ENCODE assay signal across 1 cellular context in the genomic region with DNA sequence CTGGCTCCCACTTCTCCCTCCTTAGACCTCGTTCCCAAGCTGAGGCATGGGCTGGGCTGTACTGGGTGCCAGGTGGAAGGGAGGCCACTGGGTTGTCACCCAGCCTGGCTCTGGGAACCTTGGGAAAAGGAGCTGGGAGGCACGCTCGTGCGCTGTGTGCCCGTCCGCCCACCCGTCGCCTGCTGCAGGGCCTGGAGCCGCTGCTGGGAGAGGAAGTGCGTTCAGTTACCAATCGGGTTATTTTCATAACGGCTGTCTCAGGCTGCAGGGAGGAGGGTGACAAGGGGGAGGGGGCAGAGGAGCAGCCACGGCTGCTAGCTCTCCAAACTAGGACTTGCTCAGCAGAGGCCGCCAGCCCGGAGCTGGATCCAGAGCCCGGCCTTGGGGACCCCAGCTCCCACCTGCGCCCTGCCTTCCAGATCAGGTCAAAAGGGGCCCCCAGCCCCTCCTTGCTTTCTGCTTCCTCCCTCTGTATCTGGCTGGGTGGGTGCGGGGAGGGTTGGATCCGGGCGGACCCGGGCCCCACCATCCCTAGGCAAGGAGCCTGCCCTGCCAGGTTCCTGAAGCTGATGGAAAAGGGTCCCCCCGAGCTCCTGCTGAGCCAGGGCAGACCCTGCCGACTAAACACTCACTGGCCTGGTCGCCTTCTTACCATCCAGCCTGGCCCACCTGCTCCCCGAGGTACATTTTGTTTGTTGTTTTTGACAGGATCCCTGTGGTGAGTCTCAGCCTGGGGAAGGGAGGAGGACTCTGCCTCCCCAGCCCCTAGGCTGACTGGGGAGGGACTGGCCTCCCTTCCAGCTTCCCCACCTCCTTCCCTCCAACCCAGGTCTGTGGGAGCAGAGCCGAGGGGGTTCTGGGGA.
TF ChIP-seq lines count a peak whose summit lies in the region.

No MANE protein-coding gene starts in this region.

TF ChIP-seq in GM12878, 131 proteins besides CTCF, POLR2A, EP300 and RAD21 (continued from another document and continues in another):
- TF ChIP-seq, protein P1, sequence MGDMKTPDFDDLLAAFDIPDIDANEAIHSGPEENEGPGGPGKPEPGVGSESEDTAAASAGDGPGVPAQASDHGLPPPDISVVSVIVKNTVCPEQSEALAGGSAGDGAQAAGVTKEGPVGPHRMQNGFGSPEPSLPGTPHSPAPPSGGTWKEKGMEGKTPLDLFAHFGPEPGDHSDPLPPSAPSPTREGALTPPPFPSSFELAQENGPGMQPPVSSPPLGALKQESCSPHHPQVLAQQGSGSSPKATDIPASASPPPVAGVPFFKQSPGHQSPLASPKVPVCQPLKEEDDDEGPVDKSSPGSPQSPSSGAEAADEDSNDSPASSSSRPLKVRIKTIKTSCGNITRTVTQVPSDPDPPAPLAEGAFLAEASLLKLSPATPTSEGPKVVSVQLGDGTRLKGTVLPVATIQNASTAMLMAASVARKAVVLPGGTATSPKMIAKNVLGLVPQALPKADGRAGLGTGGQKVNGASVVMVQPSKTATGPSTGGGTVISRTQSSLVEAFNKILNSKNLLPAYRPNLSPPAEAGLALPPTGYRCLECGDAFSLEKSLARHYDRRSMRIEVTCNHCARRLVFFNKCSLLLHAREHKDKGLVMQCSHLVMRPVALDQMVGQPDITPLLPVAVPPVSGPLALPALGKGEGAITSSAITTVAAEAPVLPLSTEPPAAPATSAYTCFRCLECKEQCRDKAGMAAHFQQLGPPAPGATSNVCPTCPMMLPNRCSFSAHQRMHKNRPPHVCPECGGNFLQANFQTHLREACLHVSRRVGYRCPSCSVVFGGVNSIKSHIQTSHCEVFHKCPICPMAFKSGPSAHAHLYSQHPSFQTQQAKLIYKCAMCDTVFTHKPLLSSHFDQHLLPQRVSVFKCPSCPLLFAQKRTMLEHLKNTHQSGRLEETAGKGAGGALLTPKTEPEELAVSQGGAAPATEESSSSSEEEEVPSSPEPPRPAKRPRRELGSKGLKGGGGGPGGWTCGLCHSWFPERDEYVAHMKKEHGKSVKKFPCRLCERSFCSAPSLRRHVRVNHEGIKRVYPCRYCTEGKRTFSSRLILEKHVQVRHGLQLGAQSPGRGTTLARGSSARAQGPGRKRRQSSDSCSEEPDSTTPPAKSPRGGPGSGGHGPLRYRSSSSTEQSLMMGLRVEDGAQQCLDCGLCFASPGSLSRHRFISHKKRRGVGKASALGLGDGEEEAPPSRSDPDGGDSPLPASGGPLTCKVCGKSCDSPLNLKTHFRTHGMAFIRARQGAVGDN (IDR thresholded peaks at IDR 0.05): peak; percentile 81
- TF ChIP-seq MEF2A (IDR thresholded peaks at IDR 0.05; ENCODE audit: insufficient read depth, low read depth, low read length) (no peak), MTA3 (IDR thresholded peaks at IDR 0.05; ENCODE audit: borderline replicate concordance, low read length) (no peak), MEF2B (IDR thresholded peaks at IDR 0.05; ENCODE audit: partially characterized antibody, poor library complexity, severe bottlenecking) (peak; percentile 67), SRF (IDR thresholded peaks at IDR 0.05; ENCODE audit: low read depth in 2 of 2, low read length in 2 of 2) (no peak), IKZF2 (IDR thresholded peaks at IDR 0.05) (peak; percentile 87), NRF1 (conservative IDR thresholded peaks at IDR 0.05; ENCODE audit: low read depth, low read length) (no peak), JUND (IDR thresholded peaks at IDR 0.05; ENCODE audit: low read depth, low read length) (no peak), NBN (IDR thresholded peaks at IDR 0.05) (peak; percentile 70), SMARCA5 (IDR thresholded peaks at IDR 0.05) (no peak), ESRRA (IDR thresholded peaks at IDR 0.05; ENCODE audit: low read length) (no peak), IKZF1 (conservative IDR thresholded peaks at IDR 0.05) (peak; percentile 97), TAF1 (IDR thresholded peaks at IDR 0.05; ENCODE audit: borderline replicate concordance, low read depth, low read length) (peak; percentile 59; the same call in 1 of the 2 replicates), CHD2 (IDR thresholded peaks at IDR 0.05; ENCODE audit: borderline replicate concordance, low read depth, low read length) (peak; percentile 51; the same call in 1 of the 2 replicates), SMAD5 (IDR thresholded peaks at IDR 0.05; ENCODE audit: low read depth) (peak; percentile 22; the same call in 1 of the 2 replicates), RCOR1 (conservative IDR thresholded peaks at IDR 0.05; ENCODE audit: low read depth, low read length) (peak; percentile 69; the same call in 1 of the 2 replicates), PML (IDR thresholded peaks at IDR 0.05; ENCODE audit: low read length) (no peak), SREBF2 (IDR thresholded peaks at IDR 0.05; ENCODE audit: low read length) (no peak), GATAD2B (conservative IDR thresholded peaks at IDR 0.05; ENCODE audit: low read depth) (peak; percentile 93), SREBF1 (IDR thresholded peaks at IDR 0.05; ENCODE audit: low read length) (no peak)
- TF ChIP-seq, protein P2, sequence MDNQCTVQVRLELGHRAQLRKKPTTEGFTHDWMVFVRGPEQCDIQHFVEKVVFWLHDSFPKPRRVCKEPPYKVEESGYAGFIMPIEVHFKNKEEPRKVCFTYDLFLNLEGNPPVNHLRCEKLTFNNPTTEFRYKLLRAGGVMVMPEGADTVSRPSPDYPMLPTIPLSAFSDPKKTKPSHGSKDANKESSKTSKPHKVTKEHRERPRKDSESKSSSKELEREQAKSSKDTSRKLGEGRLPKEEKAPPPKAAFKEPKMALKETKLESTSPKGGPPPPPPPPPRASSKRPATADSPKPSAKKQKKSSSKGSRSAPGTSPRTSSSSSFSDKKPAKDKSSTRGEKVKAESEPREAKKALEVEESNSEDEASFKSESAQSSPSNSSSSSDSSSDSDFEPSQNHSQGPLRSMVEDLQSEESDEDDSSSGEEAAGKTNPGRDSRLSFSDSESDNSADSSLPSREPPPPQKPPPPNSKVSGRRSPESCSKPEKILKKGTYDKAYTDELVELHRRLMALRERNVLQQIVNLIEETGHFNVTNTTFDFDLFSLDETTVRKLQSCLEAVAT (IDR thresholded peaks at IDR 0.05): peak; percentile 55; the same call in 1 of the 2 replicates
- TF ChIP-seq, protein P3, sequence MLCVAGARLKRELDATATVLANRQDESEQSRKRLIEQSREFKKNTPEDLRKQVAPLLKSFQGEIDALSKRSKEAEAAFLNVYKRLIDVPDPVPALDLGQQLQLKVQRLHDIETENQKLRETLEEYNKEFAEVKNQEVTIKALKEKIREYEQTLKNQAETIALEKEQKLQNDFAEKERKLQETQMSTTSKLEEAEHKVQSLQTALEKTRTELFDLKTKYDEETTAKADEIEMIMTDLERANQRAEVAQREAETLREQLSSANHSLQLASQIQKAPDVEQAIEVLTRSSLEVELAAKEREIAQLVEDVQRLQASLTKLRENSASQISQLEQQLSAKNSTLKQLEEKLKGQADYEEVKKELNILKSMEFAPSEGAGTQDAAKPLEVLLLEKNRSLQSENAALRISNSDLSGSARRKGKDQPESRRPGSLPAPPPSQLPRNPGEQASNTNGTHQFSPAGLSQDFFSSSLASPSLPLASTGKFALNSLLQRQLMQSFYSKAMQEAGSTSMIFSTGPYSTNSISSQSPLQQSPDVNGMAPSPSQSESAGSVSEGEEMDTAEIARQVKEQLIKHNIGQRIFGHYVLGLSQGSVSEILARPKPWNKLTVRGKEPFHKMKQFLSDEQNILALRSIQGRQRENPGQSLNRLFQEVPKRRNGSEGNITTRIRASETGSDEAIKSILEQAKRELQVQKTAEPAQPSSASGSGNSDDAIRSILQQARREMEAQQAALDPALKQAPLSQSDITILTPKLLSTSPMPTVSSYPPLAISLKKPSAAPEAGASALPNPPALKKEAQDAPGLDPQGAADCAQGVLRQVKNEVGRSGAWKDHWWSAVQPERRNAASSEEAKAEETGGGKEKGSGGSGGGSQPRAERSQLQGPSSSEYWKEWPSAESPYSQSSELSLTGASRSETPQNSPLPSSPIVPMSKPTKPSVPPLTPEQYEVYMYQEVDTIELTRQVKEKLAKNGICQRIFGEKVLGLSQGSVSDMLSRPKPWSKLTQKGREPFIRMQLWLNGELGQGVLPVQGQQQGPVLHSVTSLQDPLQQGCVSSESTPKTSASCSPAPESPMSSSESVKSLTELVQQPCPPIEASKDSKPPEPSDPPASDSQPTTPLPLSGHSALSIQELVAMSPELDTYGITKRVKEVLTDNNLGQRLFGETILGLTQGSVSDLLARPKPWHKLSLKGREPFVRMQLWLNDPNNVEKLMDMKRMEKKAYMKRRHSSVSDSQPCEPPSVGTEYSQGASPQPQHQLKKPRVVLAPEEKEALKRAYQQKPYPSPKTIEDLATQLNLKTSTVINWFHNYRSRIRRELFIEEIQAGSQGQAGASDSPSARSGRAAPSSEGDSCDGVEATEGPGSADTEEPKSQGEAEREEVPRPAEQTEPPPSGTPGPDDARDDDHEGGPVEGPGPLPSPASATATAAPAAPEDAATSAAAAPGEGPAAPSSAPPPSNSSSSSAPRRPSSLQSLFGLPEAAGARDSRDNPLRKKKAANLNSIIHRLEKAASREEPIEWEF (IDR thresholded peaks at IDR 0.05; ENCODE audit: insufficient replicate concordance, low read depth, low read length): no peak
- TF ChIP-seq, protein P4, sequence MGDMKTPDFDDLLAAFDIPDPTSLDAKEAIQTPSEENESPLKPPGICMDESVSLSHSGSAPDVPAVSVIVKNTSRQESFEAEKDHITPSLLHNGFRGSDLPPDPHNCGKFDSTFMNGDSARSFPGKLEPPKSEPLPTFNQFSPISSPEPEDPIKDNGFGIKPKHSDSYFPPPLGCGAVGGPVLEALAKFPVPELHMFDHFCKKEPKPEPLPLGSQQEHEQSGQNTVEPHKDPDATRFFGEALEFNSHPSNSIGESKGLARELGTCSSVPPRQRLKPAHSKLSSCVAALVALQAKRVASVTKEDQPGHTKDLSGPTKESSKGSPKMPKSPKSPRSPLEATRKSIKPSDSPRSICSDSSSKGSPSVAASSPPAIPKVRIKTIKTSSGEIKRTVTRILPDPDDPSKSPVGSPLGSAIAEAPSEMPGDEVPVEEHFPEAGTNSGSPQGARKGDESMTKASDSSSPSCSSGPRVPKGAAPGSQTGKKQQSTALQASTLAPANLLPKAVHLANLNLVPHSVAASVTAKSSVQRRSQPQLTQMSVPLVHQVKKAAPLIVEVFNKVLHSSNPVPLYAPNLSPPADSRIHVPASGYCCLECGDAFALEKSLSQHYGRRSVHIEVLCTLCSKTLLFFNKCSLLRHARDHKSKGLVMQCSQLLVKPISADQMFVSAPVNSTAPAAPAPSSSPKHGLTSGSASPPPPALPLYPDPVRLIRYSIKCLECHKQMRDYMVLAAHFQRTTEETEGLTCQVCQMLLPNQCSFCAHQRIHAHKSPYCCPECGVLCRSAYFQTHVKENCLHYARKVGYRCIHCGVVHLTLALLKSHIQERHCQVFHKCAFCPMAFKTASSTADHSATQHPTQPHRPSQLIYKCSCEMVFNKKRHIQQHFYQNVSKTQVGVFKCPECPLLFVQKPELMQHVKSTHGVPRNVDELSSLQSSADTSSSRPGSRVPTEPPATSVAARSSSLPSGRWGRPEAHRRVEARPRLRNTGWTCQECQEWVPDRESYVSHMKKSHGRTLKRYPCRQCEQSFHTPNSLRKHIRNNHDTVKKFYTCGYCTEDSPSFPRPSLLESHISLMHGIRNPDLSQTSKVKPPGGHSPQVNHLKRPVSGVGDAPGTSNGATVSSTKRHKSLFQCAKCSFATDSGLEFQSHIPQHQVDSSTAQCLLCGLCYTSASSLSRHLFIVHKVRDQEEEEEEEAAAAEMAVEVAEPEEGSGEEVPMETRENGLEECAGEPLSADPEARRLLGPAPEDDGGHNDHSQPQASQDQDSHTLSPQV (IDR thresholded peaks at IDR 0.05): no peak
- TF ChIP-seq, protein P5, sequence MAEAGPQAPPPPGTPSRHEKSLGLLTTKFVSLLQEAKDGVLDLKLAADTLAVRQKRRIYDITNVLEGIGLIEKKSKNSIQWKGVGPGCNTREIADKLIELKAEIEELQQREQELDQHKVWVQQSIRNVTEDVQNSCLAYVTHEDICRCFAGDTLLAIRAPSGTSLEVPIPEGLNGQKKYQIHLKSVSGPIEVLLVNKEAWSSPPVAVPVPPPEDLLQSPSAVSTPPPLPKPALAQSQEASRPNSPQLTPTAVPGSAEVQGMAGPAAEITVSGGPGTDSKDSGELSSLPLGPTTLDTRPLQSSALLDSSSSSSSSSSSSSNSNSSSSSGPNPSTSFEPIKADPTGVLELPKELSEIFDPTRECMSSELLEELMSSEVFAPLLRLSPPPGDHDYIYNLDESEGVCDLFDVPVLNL (IDR thresholded peaks at IDR 0.05; ENCODE audit: low read depth, low read length): no peak
- TF ChIP-seq, protein P6, sequence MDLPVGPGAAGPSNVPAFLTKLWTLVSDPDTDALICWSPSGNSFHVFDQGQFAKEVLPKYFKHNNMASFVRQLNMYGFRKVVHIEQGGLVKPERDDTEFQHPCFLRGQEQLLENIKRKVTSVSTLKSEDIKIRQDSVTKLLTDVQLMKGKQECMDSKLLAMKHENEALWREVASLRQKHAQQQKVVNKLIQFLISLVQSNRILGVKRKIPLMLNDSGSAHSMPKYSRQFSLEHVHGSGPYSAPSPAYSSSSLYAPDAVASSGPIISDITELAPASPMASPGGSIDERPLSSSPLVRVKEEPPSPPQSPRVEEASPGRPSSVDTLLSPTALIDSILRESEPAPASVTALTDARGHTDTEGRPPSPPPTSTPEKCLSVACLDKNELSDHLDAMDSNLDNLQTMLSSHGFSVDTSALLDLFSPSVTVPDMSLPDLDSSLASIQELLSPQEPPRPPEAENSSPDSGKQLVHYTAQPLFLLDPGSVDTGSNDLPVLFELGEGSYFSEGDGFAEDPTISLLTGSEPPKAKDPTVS (IDR thresholded peaks at IDR 0.05; ENCODE audit: low read depth, low read length): no peak
- TF ChIP-seq, protein P7, sequence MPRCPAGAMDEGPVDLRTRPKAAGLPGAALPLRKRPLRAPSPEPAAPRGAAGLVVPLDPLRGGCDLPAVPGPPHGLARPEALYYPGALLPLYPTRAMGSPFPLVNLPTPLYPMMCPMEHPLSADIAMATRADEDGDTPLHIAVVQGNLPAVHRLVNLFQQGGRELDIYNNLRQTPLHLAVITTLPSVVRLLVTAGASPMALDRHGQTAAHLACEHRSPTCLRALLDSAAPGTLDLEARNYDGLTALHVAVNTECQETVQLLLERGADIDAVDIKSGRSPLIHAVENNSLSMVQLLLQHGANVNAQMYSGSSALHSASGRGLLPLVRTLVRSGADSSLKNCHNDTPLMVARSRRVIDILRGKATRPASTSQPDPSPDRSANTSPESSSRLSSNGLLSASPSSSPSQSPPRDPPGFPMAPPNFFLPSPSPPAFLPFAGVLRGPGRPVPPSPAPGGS (IDR thresholded peaks at IDR 0.05; ENCODE audit: borderline replicate concordance, insufficient read depth, low read depth, low read length, poor library complexity, severe bottlenecking): no peak
- TF ChIP-seq, protein P8, sequence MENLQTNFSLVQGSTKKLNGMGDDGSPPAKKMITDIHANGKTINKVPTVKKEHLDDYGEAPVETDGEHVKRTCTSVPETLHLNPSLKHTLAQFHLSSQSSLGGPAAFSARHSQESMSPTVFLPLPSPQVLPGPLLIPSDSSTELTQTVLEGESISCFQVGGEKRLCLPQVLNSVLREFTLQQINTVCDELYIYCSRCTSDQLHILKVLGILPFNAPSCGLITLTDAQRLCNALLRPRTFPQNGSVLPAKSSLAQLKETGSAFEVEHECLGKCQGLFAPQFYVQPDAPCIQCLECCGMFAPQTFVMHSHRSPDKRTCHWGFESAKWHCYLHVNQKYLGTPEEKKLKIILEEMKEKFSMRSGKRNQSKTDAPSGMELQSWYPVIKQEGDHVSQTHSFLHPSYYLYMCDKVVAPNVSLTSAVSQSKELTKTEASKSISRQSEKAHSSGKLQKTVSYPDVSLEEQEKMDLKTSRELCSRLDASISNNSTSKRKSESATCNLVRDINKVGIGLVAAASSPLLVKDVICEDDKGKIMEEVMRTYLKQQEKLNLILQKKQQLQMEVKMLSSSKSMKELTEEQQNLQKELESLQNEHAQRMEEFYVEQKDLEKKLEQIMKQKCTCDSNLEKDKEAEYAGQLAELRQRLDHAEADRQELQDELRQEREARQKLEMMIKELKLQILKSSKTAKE (IDR thresholded peaks at IDR 0.05; ENCODE audit: low read depth, poor library complexity, severe bottlenecking): no peak
